In genomic region chr3:71090207-71090606, GRCh38 we compare ENCODE assay signal across 14 cellular contexts.
A peak's percentile ranks its signal among the peaks of the same experiment; 100 is the strongest.
DNase-seq lines count a peak whose midpoint lies in the region; ATAC-seq and TF ChIP-seq lines count a peak whose summit lies in the region.
"Had no signal": no experiment of that assay in that cellular context is flagged by ENCODE, and none has a peak within 500 bp of the region (broad histone marks: within the 10 kb centered on the region; RNA-seq: fewer than 3 reads in every experiment).

No MANE protein-coding gene starts in this region.

- no peaks in the 10 kb centered on the region for H3K27me3 Mint-ChIP-seq in stimulated activated naive CD8-positive, alpha-beta T cell treated with anti-CD3 and anti-CD28 coated beads, Interleukin-15, Interleukin-2, amounts not matched to agents 100 ng/mL and 50 ng/mL, for 24 hours
- H3K27me3 Mint-ChIP-seq in stimulated activated naive CD8-positive, alpha-beta T cell treated with anti-CD3 and anti-CD28 coated beads, Interleukin-15, amount 100 ng/mL, for 72 hours = no peaks in the 10 kb centered on the region

- ATAC-seq in stimulated activated naive CD8-positive, alpha-beta T cell treated with anti-CD3 and anti-CD28 coated beads, Interleukin-15, amount 100 ng/mL, for 72 hours = no peak
- ATAC-seq in HG02642 (IDR thresholded peaks at IDR 0.05; ENCODE audit: poor library complexity, unreplicated experiment) = peak; percentile 37
- no peak for ATAC-seq in GM21528 (IDR thresholded peaks at IDR 0.05; ENCODE audit: low FRiP score, unreplicated experiment)

- H3K9me3 Mint-ChIP-seq in stimulated activated naive CD8-positive, alpha-beta T cell treated with anti-CD3 and anti-CD28 coated beads, Interleukin-15, Interleukin-2, amounts not matched to agents 100 ng/mL and 50 ng/mL, for 24 hours = no peaks in the 10 kb centered on the region
- no peaks in the 10 kb centered on the region for H3K9me3 Mint-ChIP-seq in stimulated activated naive CD8-positive, alpha-beta T cell treated with anti-CD3 and anti-CD28 coated beads, Interleukin-15, amount 100 ng/mL, for 72 hours
- H3K9me3 Mint-ChIP-seq: H9 had no signal

- H3K4me2 ChIP-seq in SU-DHL-6 (ENCODE audit: low read depth, low read length, poor library complexity, severe bottlenecking) = peak overlapping the region; percentile 43
- H3K4me2 ChIP-seq: hepatocyte had no signal

- H3K9me2 ChIP-seq in SU-DHL-6 (replicated peaks; ENCODE audit: insufficient read depth, low read length) = no peaks in the 10 kb centered on the region

- no peaks in the 10 kb centered on the region for H3K36me3 ChIP-seq in SU-DHL-6 (ENCODE audit: low read length)
- H3K36me3 ChIP-seq: transverse colon had no signal

- H3K27ac Mint-ChIP-seq in stimulated activated naive CD8-positive, alpha-beta T cell treated with anti-CD3 and anti-CD28 coated beads, Interleukin-15, Interleukin-2, amounts not matched to agents 100 ng/mL and 50 ng/mL, for 24 hours = peak overlapping the region; percentile 69
- peak overlapping the region in 1 of 2 donors; percentile 43 for H3K27ac Mint-ChIP-seq in stimulated activated naive CD8-positive, alpha-beta T cell treated with anti-CD3 and anti-CD28 coated beads, Interleukin-15, amount 100 ng/mL, for 72 hours

- H4K20me1 ChIP-seq in SU-DHL-6 (ENCODE audit: low read depth, low read length) = peaks cover 16% of the 10 kb centered on the region

- no peak for DNase-seq in stimulated activated naive CD8-positive, alpha-beta T cell treated with anti-CD3 and anti-CD28 coated beads, Interleukin-15, amount 100 ng/mL, for 72 hours
- no peak for DNase-seq in stimulated activated CD4-positive, alpha-beta T cell treated with anti-CD3 and anti-CD28 coated beads, Interleukin-2, amount 100 ng/mL, for 24 hours
- no peak for DNase-seq in NCI-H524 (lab: John Stamatoyannopoulos, UW)
- DNase-seq in GM03348 (ENCODE audit: low spot score) = no peak
- DNase-seq: DMS 273 treated with DMSO at 0.1 percent for 48 hours, H9, NCI-H1092 treated with DMSO at 0.1 percent for 48 hours, transverse colon had no signal

- peaks cover 96% of the 10 kb centered on the region for H3K4me1 Mint-ChIP-seq in stimulated activated naive CD8-positive, alpha-beta T cell treated with anti-CD3 and anti-CD28 coated beads, Interleukin-15, Interleukin-2, amounts not matched to agents 100 ng/mL and 50 ng/mL, for 24 hours (ENCODE audit: low read depth)
- H3K4me1 Mint-ChIP-seq in stimulated activated naive CD8-positive, alpha-beta T cell treated with anti-CD3 and anti-CD28 coated beads, Interleukin-15, amount 100 ng/mL, for 72 hours = peaks cover 97% of the 10 kb centered on the region

- TF ChIP-seq CTCF in SU-DHL-6 (IDR thresholded peaks at IDR 0.05; ENCODE audit: insufficient read depth, low read length, poor library complexity, severe bottlenecking) = no peak

- H3K4me3 ChIP-seq in SU-DHL-6 (ENCODE audit: insufficient read depth, low read length, poor library complexity, severe bottlenecking) = no peak overlapping the region
- H3K4me3 ChIP-seq: hepatocyte, transverse colon had no signal

- H2AFZ ChIP-seq in SU-DHL-6 (ENCODE audit: low read depth, low read length, severe bottlenecking) = no peak overlapping the region
- H2AFZ ChIP-seq: hepatocyte had no signal

- H3K27me3 ChIP-seq in SU-DHL-6 (ENCODE audit: low read length) = no peaks in the 10 kb centered on the region
- H3K27me3 ChIP-seq: hepatocyte, transverse colon had no signal

- H3F3A ChIP-seq in SU-DHL-6 (ENCODE audit: insufficient read depth) = 0 out of 2 replicates have a peak, but pooled peaks cover 8% of the 10 kb centered on the region

- H3K27ac ChIP-seq in SU-DHL-6 (ENCODE audit: low read depth, low read length) = 0 out of 2 replicates have a peak overlapping the region, but pooled peaks have one; percentile 30
- H3K27ac ChIP-seq: transverse colon, VCaP had no signal

- H3K4me3 Mint-ChIP-seq in stimulated activated naive CD8-positive, alpha-beta T cell treated with anti-CD3 and anti-CD28 coated beads, Interleukin-15, Interleukin-2, amounts not matched to agents 100 ng/mL and 50 ng/mL, for 24 hours = peak overlapping the region; percentile 55
- peak overlapping the region in 1 of 2 donors; percentile 31 for H3K4me3 Mint-ChIP-seq in stimulated activated naive CD8-positive, alpha-beta T cell treated with anti-CD3 and anti-CD28 coated beads, Interleukin-15, amount 100 ng/mL, for 72 hours
- H3K4me3 Mint-ChIP-seq: H9 had no signal

- no peaks in the 10 kb centered on the region for H3K79me2 ChIP-seq in SU-DHL-6 (ENCODE audit: insufficient read depth, low read length)

- peaks cover 47% of the 10 kb centered on the region for H3K36me3 Mint-ChIP-seq in stimulated activated naive CD8-positive, alpha-beta T cell treated with anti-CD3 and anti-CD28 coated beads, Interleukin-15, Interleukin-2, amounts not matched to agents 100 ng/mL and 50 ng/mL, for 24 hours (ENCODE audit: low read depth)

- H3K9me3 ChIP-seq in SU-DHL-6 (ENCODE audit: insufficient read depth, low read length) = no peaks in the 10 kb centered on the region
- H3K9me3 ChIP-seq: transverse colon had no signal

- no peak overlapping the region for H3K9ac ChIP-seq in SU-DHL-6 (ENCODE audit: low read length)
